8 cellular contexts compared by ENCODE assay signal in genomic region chr18:69469444-69469919, GRCh38.
DNase-seq lines count a peak whose midpoint lies in the region; ATAC-seq and TF ChIP-seq lines count a peak whose summit lies in the region.

No MANE protein-coding gene starts in this region.

- H3K36me3 Mint-ChIP-seq in CD14-positive monocyte = no peaks in the 10 kb centered on the region

- H3K27me3 ChIP-seq in WERI-Rb-1 (ENCODE audit: insufficient read depth, low read depth, severe bottlenecking) (no peaks in the 10 kb centered on the region), foreskin keratinocyte (no peaks in the 10 kb centered on the region)

- H3K27me3 Mint-ChIP-seq in CD14-positive monocyte (ENCODE audit: low read depth in 3 of 3) = peaks cover 0 to 3% (median 0%) of the 10 kb centered on the region in 3 donors

- intact Hi-C loops in CD14-positive monocyte (cut with micrococcal nuclease) = no loop called here

- no peaks in the 10 kb centered on the region for H3K9me3 ChIP-seq in WERI-Rb-1 (ENCODE audit: severe bottlenecking)

- no peak overlapping the region for H3K27ac ChIP-seq in WERI-Rb-1
- no peak overlapping the region for H3K27ac ChIP-seq in foreskin keratinocyte

- ATAC-seq in HG03342 (IDR thresholded peaks at IDR 0.05; ENCODE audit: unreplicated experiment) (peak; percentile 72), foreskin keratinocyte (no peak), GM19452 (IDR thresholded peaks at IDR 0.05; ENCODE audit: unreplicated experiment) (no peak), HG02678 (IDR thresholded peaks at IDR 0.05; ENCODE audit: unreplicated experiment) (no peak)

- TF ChIP-seq CTCF in GM12864 (IDR thresholded peaks at IDR 0.05; ENCODE audit: low read depth, low read length, missing control alignments) (peak; percentile 59), WERI-Rb-1 (IDR thresholded peaks at IDR 0.05; ENCODE audit: low read depth, low read length) (peak; percentile 28; the same call in 1 of the 2 replicates), foreskin keratinocyte (conservative IDR thresholded peaks at IDR 0.05) (peak; percentile 22), CD14-positive monocyte (IDR thresholded peaks at IDR 0.05) (no peak)

- no peaks in the 10 kb centered on the region for H3K36me3 ChIP-seq in WERI-Rb-1

- DNase-seq in GM12864 (ENCODE audit: low read depth) (peak; percentile 16), WERI-Rb-1 (peak; percentile 15), foreskin keratinocyte (no peak), CD14-positive monocyte (ENCODE audit: low spot score) (no peak), NCI-H2227 (lab: John Stamatoyannopoulos, UW; ENCODE audit: unreplicated experiment) (no peak)

- H3K4me1 ChIP-seq in foreskin keratinocyte = no peaks in the 10 kb centered on the region

- H3K9me3 Mint-ChIP-seq in CD14-positive monocyte = peaks cover 0 to 4% (median 0%) of the 10 kb centered on the region in 7 donors

- H3K4me3 ChIP-seq in GM12864 (ENCODE audit: low read depth, low read length) (no peak overlapping the region), WERI-Rb-1 (ENCODE audit: low read depth, low read length) (no peak overlapping the region)

- H3K4me1 Mint-ChIP-seq in CD14-positive monocyte = no peaks in the 10 kb centered on the region

- no peak overlapping the region for H3K4me3 Mint-ChIP-seq in CD14-positive monocyte

- H3K27ac Mint-ChIP-seq in CD14-positive monocyte = no peak overlapping the region

Comparison
In these comparisons a context has a peak if more than half of its experiments do, and no peak if none do; other contexts are left out.
1. DNase-seq: peak in GM12864 (single experiment) and WERI-Rb-1 (single experiment); none in foreskin keratinocyte (0 of 2), CD14-positive monocyte (single experiment) and NCI-H2227 (single experiment).